ENCODE assay signal across 1 cellular context in the genomic region with DNA sequence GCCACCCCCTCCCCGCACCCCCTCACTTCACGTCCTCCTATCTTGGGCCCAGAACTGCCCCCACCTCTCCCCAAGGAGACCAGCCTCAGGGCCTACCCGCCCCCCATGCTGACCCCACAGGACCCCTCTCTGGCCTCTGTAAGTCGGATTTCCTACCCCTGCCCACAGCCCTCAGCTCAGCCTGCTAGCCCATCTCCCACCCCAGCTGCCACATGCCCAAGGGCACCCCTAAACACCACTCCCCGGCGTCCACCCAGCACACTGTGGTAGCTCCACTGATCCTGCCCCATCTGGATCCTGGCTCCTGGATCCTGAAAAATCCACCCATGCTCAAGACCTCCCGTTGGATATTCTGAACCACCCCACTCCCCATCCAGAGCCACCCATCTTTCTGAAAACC.
TF ChIP-seq lines count a peak whose summit lies in the region.

No MANE protein-coding gene starts in this region.

TF ChIP-seq in GM23338, 12 proteins besides CTCF, POLR2A, EP300 and RAD21 (continued from another document):
- TF ChIP-seq, protein P1, sequence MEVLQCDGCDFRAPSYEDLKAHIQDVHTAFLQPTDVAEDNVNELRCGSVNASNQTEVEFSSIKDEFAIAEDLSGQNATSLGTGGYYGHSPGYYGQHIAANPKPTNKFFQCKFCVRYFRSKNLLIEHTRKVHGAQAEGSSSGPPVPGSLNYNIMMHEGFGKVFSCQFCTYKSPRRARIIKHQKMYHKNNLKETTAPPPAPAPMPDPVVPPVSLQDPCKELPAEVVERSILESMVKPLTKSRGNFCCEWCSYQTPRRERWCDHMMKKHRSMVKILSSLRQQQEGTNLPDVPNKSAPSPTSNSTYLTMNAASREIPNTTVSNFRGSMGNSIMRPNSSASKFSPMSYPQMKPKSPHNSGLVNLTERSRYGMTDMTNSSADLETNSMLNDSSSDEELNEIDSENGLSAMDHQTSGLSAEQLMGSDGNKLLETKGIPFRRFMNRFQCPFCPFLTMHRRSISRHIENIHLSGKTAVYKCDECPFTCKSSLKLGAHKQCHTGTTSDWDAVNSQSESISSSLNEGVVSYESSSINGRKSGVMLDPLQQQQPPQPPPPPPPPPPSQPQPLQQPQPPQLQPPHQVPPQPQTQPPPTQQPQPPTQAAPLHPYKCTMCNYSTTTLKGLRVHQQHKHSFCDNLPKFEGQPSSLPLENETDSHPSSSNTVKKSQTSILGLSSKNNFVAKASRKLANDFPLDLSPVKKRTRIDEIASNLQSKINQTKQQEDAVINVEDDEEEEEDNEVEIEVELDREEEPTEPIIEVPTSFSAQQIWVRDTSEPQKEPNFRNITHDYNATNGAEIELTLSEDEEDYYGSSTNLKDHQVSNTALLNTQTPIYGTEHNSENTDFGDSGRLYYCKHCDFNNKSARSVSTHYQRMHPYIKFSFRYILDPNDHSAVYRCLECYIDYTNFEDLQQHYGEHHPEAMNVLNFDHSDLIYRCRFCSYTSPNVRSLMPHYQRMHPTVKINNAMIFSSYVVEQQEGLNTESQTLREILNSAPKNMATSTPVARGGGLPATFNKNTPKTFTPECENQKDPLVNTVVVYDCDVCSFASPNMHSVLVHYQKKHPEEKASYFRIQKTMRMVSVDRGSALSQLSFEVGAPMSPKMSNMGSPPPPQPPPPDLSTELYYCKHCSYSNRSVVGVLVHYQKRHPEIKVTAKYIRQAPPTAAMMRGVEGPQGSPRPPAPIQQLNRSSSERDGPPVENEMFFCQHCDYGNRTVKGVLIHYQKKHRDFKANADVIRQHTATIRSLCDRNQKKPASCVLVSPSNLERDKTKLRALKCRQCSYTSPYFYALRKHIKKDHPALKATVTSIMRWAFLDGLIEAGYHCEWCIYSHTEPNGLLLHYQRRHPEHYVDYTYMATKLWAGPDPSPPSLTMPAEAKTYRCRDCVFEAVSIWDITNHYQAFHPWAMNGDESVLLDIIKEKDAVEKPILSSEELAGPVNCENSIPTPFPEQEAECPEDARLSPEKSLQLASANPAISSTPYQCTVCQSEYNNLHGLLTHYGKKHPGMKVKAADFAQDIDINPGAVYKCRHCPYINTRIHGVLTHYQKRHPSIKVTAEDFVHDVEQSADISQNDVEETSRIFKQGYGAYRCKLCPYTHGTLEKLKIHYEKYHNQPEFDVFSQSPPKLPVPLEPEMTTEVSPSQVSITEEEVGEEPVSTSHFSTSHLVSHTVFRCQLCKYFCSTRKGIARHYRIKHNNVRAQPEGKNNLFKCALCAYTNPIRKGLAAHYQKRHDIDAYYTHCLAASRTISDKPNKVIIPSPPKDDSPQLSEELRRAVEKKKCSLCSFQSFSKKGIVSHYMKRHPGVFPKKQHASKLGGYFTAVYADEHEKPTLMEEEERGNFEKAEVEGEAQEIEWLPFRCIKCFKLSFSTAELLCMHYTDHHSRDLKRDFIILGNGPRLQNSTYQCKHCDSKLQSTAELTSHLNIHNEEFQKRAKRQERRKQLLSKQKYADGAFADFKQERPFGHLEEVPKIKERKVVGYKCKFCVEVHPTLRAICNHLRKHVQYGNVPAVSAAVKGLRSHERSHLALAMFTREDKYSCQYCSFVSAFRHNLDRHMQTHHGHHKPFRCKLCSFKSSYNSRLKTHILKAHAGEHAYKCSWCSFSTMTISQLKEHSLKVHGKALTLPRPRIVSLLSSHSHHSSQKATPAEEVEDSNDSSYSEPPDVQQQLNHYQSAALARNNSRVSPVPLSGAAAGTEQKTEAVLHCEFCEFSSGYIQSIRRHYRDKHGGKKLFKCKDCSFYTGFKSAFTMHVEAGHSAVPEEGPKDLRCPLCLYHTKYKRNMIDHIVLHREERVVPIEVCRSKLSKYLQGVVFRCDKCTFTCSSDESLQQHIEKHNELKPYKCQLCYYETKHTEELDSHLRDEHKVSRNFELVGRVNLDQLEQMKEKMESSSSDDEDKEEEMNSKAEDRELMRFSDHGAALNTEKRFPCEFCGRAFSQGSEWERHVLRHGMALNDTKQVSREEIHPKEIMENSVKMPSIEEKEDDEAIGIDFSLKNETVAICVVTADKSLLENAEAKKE (CRISPR knock-in tag; IDR thresholded peaks at IDR 0.05) = no peak
- TF ChIP-seq JUNB (IDR thresholded peaks at IDR 0.05; ENCODE audit: unreplicated experiment) = no peak
- TF ChIP-seq POLR2AphosphoS5 (IDR thresholded peaks at IDR 0.05; ENCODE audit: low read depth) = no peak
